14 cellular contexts compared by ENCODE assay signal in genomic region chr17:79792984-79793923, GRCh38. TPM values are rescaled to one million over a fixed set of nuclear protein-coding genes. Genes with fewer than 3 reads are reported as not detected.
DNase-seq lines count a peak whose midpoint lies in the region; ATAC-seq, FAIRE-seq and TF ChIP-seq lines count a peak whose summit lies in the region.
"Had no signal": no experiment of that assay in that cellular context is flagged by ENCODE, and none has a peak within 500 bp of the region (broad histone marks: within the 10 kb centered on the region; RNA-seq: fewer than 3 reads in every experiment).

No MANE protein-coding gene starts in this region.

- no peaks in the 10 kb centered on the region for H3K79me2 ChIP-seq in keratinocyte (ENCODE audit: control insufficient read depth, insufficient read depth, low read length)

- H4K20me1 ChIP-seq in keratinocyte (ENCODE audit: control insufficient read depth, extremely low read depth, insufficient read depth, low read length): no peaks in the 10 kb centered on the region

- no peaks in the 10 kb centered on the region for H3K9me3 Mint-ChIP-seq in stimulated activated memory B cell treated with anti-CD40 and anti-IgM and Interleukin-4, amounts not matched to agents 10 μg/mL and 1 μg/mL and 100 μg/mL, for 72 hours
- H3K9me3 Mint-ChIP-seq: activated T-cell treated with anti-CD3 and anti-CD28 coated beads, Interleukin-2, amount 50 U/mL, for 24 hours had no signal

- DNase-seq in NCI-H82 (lab: John Stamatoyannopoulos, UW) (peak; percentile 43), NCI-H82 treated with DMSO at 0.1 percent for 48 hours (lab: John Stamatoyannopoulos, UW; ENCODE audit: unreplicated experiment) (no peak), astrocyte of the spinal cord (ENCODE audit: low read depth, low spot score) (peak; percentile 55), keratinocyte (ENCODE audit: low read depth, low spot score) (no peak), tibial artery (peak; percentile 54 to 81), NCI-H2171 treated with DMSO at 0.1 percent for 48 hours (lab: John Stamatoyannopoulos, UW) (no peak), NCI-H1436 treated with DMSO at 0.1 percent for 48 hours (lab: John Stamatoyannopoulos, UW) (no peak)
- DNase-seq: activated T-cell treated with anti-CD3 and anti-CD28 coated beads, Interleukin-2, amount 50 U/mL, for 24 hours; Peyer's patch; stimulated activated CD4-positive, alpha-beta T cell treated with anti-CD3 and anti-CD28 coated beads, Interleukin-4, amount 100 ng/mL, for 24 hours had no signal

- H3K36me3 Mint-ChIP-seq in stimulated activated memory B cell treated with anti-CD40 and anti-IgM and Interleukin-4, amounts not matched to agents 10 μg/mL and 1 μg/mL and 100 μg/mL, for 72 hours: no peaks in the 10 kb centered on the region

- no peak overlapping the region for H3K4me3 Mint-ChIP-seq in stimulated activated memory B cell treated with anti-CD40 and anti-IgM and Interleukin-4, amounts not matched to agents 10 μg/mL and 1 μg/mL and 100 μg/mL, for 72 hours
- H3K4me3 Mint-ChIP-seq: activated T-cell treated with anti-CD3 and anti-CD28 coated beads, Interleukin-2, amount 50 U/mL, for 24 hours had no signal

- no peaks in the 10 kb centered on the region for H3K9me1 ChIP-seq in keratinocyte (ENCODE audit: control insufficient read depth, extremely low read depth, insufficient read depth, low read length)

- H3K9me3 ChIP-seq in keratinocyte (ENCODE audit: control insufficient read depth, low read depth, low read length) (no peaks in the 10 kb centered on the region), tibial artery (no peaks in the 10 kb centered on the region)
- H3K9me3 ChIP-seq: BLaER1 had no signal

- ATAC-seq in stimulated activated memory B cell treated with anti-CD40 and anti-IgM and Interleukin-4, amounts not matched to agents 10 μg/mL and 1 μg/mL and 100 μg/mL, for 72 hours: no peak

- no peak overlapping the region for H2AFZ ChIP-seq in keratinocyte (ENCODE audit: control insufficient read depth, low read length)

- peaks cover 62% of the 10 kb centered on the region for H3K27me3 ChIP-seq in keratinocyte (ENCODE audit: control insufficient read depth, extremely low read depth, insufficient read depth, low read length)
- H3K27me3 ChIP-seq in tibial artery: peaks cover 25 to 75% of the 10 kb centered on the region in 2 donors

- H3K27me3 Mint-ChIP-seq in stimulated activated memory B cell treated with anti-CD40 and anti-IgM and Interleukin-4, amounts not matched to agents 10 μg/mL and 1 μg/mL and 100 μg/mL, for 72 hours: peaks cover 41% of the 10 kb centered on the region

- H3K4me1 Mint-ChIP-seq in stimulated activated memory B cell treated with anti-CD40 and anti-IgM and Interleukin-4, amounts not matched to agents 10 μg/mL and 1 μg/mL and 100 μg/mL, for 72 hours: peaks cover 20% of the 10 kb centered on the region

- in situ Hi-C loops in astrocyte of the spinal cord (cut with HindIII; ENCODE audit: low sequenced_read_pairs): loop anchor here (25.0 kb wide), 1 partner anchor 194 kb away; no protein-coding TSS in a partner anchor

- FAIRE-seq in keratinocyte (lab: Jason Lieb, UNC): no peak
- FAIRE-seq: frontal cortex had no signal

- intact Hi-C loops in tibial artery (cut with DNase I; ENCODE audit: low total_unique reads): no loop called here

- no peak overlapping the region for H3K27ac ChIP-seq in keratinocyte (ENCODE audit: control insufficient read depth, insufficient read depth, low read length)
- peak overlapping the region; percentile 35 to 52 for H3K27ac ChIP-seq in tibial artery
- H3K27ac ChIP-seq: BLaER1, HL-60 had no signal

- H3K4me1 ChIP-seq in keratinocyte (ENCODE audit: control insufficient read depth, extremely low read depth, insufficient read depth, low read length) (peaks cover 25% of the 10 kb centered on the region), tibial artery (peaks cover 0 to 71% (median 49%) of the 10 kb centered on the region in 4 donors)

- H3K4me3 ChIP-seq in astrocyte of the spinal cord (ENCODE audit: low read depth, low read length): peak overlapping the region; percentile 29
- H3K4me3 ChIP-seq in keratinocyte (ENCODE audit: control insufficient read depth in 2 of 3, extremely low read depth in 1 of 3, insufficient read depth in 2 of 3, low read depth in 1 of 3, low read length in 3 of 3): peak overlapping the region in 1 of 3 experiments; percentile 46
- peak overlapping the region; percentile 34 to 52 for H3K4me3 ChIP-seq in tibial artery
- H3K4me3 ChIP-seq: BLaER1 had no signal

- H3K4me2 ChIP-seq in keratinocyte (ENCODE audit: control insufficient read depth, extremely low read depth, insufficient read depth, low read depth, low read length): peak overlapping the region; percentile 64
- H3K4me2 ChIP-seq: BLaER1 had no signal

- no peak overlapping the region for H3K27ac Mint-ChIP-seq in stimulated activated memory B cell treated with anti-CD40 and anti-IgM and Interleukin-4, amounts not matched to agents 10 μg/mL and 1 μg/mL and 100 μg/mL, for 72 hours
- H3K27ac Mint-ChIP-seq: activated T-cell treated with anti-CD3 and anti-CD28 coated beads, Interleukin-2, amount 50 U/mL, for 24 hours had no signal

- dilution Hi-C loops in keratinocyte (cut with MboI; ENCODE audit: extremely low pct_ligation_motif_present, low sequenced_read_pairs): no loop called here

- H3K36me3 ChIP-seq in keratinocyte (ENCODE audit: control insufficient read depth in 2 of 2, extremely low read depth in 1 of 2, insufficient read depth in 2 of 2, low read length in 2 of 2): peaks cover 6 to 8% of the 10 kb centered on the region in 2 experiments
- no peaks in the 10 kb centered on the region for H3K36me3 ChIP-seq in tibial artery

- TF ChIP-seq CTCF in astrocyte of the spinal cord (IDR thresholded peaks at IDR 0.05; ENCODE audit: low read depth, low read length) (no peak), keratinocyte (optimal IDR thresholded peaks at IDR 0.05 in 1 of 3, IDR thresholded peaks at IDR 0.05 in 1 of 3, conservative IDR thresholded peaks at IDR 0.05 in 1 of 3; ENCODE audit: extremely low read depth in 1 of 3, insufficient read depth in 2 of 3, low read length in 3 of 3) (no peak), tibial artery (IDR thresholded peaks at IDR 0.05) (no peak)

- no peak overlapping the region for H3K9ac ChIP-seq in keratinocyte (ENCODE audit: control insufficient read depth, extremely low read depth, insufficient read depth, low read length)
- H3K9ac ChIP-seq: BLaER1 had no signal

RNA-seq across cellular contexts. Expression of gene CBX8, which starts 3.6 kb away (rescaled TPM):
- 0.22 to 0.49 TPM (median 0.24 TPM) in 3 replicates for polyA plus RNA-seq in keratinocyte
- polyA plus RNA-seq in keratinocyte (2011; ENCODE audit: low read depth): 0.31 TPM
- polyA plus RNA-seq in keratinocyte (2011; cell fraction: cytosol; rRNA removed): 0.29 and 0.86 TPM in 2 replicates
- 0.67 and 1.5 TPM in 2 replicates for polyA plus RNA-seq in keratinocyte (2011; cell fraction: nucleus; rRNA removed)
- 2.2 and 2.8 TPM in 2 replicates for polyA plus RNA-seq in keratinocyte (2012; ENCODE audit: low replicate concordance)
- 0.13 to 0.38 TPM (median 0.36 TPM) in 3 replicates for polyA minus RNA-seq in keratinocyte
- polyA minus RNA-seq in keratinocyte (2011; cell fraction: cytosol; rRNA and poly(A)+ RNA removed): not detected
- polyA minus RNA-seq in keratinocyte (2011; cell fraction: nucleus; rRNA and poly(A)+ RNA removed): 0.53 and 1.9 TPM in 2 replicates

RNA-seq across cellular contexts. Expression of gene CBX2, which starts 15.3 kb away (rescaled TPM):
- polyA plus RNA-seq in keratinocyte: 1.7 to 2.3 TPM (median 1.8 TPM) in 3 replicates
- 0.32 TPM for polyA plus RNA-seq in keratinocyte (2011; ENCODE audit: low read depth)
- polyA plus RNA-seq in keratinocyte (2011; cell fraction: cytosol; rRNA removed): 1.1 and 1.8 TPM in 2 replicates
- 3.6 and 4.7 TPM in 2 replicates for polyA plus RNA-seq in keratinocyte (2011; cell fraction: nucleus; rRNA removed)
- polyA plus RNA-seq in keratinocyte (2012; ENCODE audit: low replicate concordance): 0.93 and 2.2 TPM in 2 replicates
- 2.2 to 3.3 TPM (median 2.4 TPM) in 3 replicates for polyA minus RNA-seq in keratinocyte
- 2.3 TPM for polyA minus RNA-seq in keratinocyte (2011; cell fraction: cytosol; rRNA and poly(A)+ RNA removed)
- 2.2 and 3.3 TPM in 2 replicates for polyA minus RNA-seq in keratinocyte (2011; cell fraction: nucleus; rRNA and poly(A)+ RNA removed)

RNA-seq across cellular contexts. Expression of gene CBX4, which starts 46.0 kb away (rescaled TPM):
- polyA plus RNA-seq in keratinocyte: 5.4 to 11.0 TPM (median 7.0 TPM) in 3 replicates
- polyA plus RNA-seq in keratinocyte (2011; ENCODE audit: low read depth): 26.5 TPM
- 3.5 and 6.7 TPM in 2 replicates for polyA plus RNA-seq in keratinocyte (2011; cell fraction: cytosol; rRNA removed)
- 9.5 and 9.7 TPM in 2 replicates for polyA plus RNA-seq in keratinocyte (2011; cell fraction: nucleus; rRNA removed)
- 8.2 and 21.9 TPM in 2 replicates for polyA plus RNA-seq in keratinocyte (2012; ENCODE audit: low replicate concordance)
- polyA minus RNA-seq in keratinocyte: 1.8 to 6.5 TPM (median 2.7 TPM) in 3 replicates
- polyA minus RNA-seq in keratinocyte (2011; cell fraction: cytosol; rRNA and poly(A)+ RNA removed): 17.5 TPM
- 12.8 and 12.9 TPM in 2 replicates for polyA minus RNA-seq in keratinocyte (2011; cell fraction: nucleus; rRNA and poly(A)+ RNA removed)

Comparison
In these comparisons a context has a peak if more than half of its experiments do, and no peak if none do; other contexts are left out.
1. DNase-seq: peak in NCI-H82 (single experiment), astrocyte of the spinal cord (single experiment) and tibial artery (2 of 2); none in NCI-H82 treated with DMSO at 0.1 percent for 48 hours (single experiment), keratinocyte (single experiment), NCI-H2171 treated with DMSO at 0.1 percent for 48 hours (single experiment) and NCI-H1436 treated with DMSO at 0.1 percent for 48 hours (single experiment).